Comparison of ENCODE assay signal across 12 cellular contexts in genomic region chr2:43100362-43100882, GRCh38.
DNase-seq lines count a peak whose midpoint lies in the region; ATAC-seq and FAIRE-seq lines count a peak whose summit lies in the region.
"Had no signal": no experiment of that assay in that cellular context is flagged by ENCODE, and none has a peak within 500 bp of the region (broad histone marks: within the 10 kb centered on the region; RNA-seq: fewer than 3 reads in every experiment).

No MANE protein-coding gene starts in this region.

- H3K27ac ChIP-seq in cingulate gyrus (ENCODE audit: low read depth, low read length) (peak overlapping the region; percentile 100), temporal lobe (ENCODE audit: low read depth, low read length) (peak overlapping the region; percentile 70), small intestine (ENCODE audit: low read depth in 1 of 2, low read length in 1 of 2) (peak overlapping the region in 1 of 2 donors; percentile 68)

- H3K4me1 ChIP-seq in mucosa of stomach (ENCODE audit: control insufficient read depth, insufficient read depth, low read length) (peaks cover 11% of the 10 kb centered on the region), small intestine (ENCODE audit: control insufficient read depth in 2 of 2, insufficient read depth in 1 of 2, low read depth in 1 of 2, low read length in 1 of 2) (peaks cover 0 to 3% of the 10 kb centered on the region in 2 donors)

- no peak for ATAC-seq in HG03025 (IDR thresholded peaks at IDR 0.05; ENCODE audit: low FRiP score, unreplicated experiment)
- ATAC-seq: activated CD8-positive, alpha-beta T cell treated with anti-CD3 and anti-CD28 coated beads for 36 hours had no signal

- WGBS in small intestine, 3 donors: 57 to 69% (median 62%) methylated on average over 11 to 21 of the region's 21 CpGs

- no peak for FAIRE-seq in small intestine (lab: Jason Lieb, UNC)
- FAIRE-seq: keratinocyte had no signal

- H3K9ac ChIP-seq in mucosa of stomach (ENCODE audit: low read length): peak overlapping the region; percentile 68

- H3K9me3 ChIP-seq in mucosa of stomach (ENCODE audit: control insufficient read depth, low read length) (no peaks in the 10 kb centered on the region), small intestine (ENCODE audit: control insufficient read depth, low read depth) (no peaks in the 10 kb centered on the region)

- H3K36me3 ChIP-seq in mucosa of stomach (ENCODE audit: control insufficient read depth, insufficient read depth, low read length): no peaks in the 10 kb centered on the region
- no peaks in the 10 kb centered on the region for H3K36me3 ChIP-seq in small intestine (ENCODE audit: control insufficient read depth in 2 of 2, insufficient read depth in 2 of 2, low read length in 2 of 2)

- DNase-seq in NCI-H69 (lab: John Stamatoyannopoulos, UW) (peak; percentile 24), small intestine (no peak), GM03348 (ENCODE audit: low spot score) (no peak)
- DNase-seq: activated CD8-positive, alpha-beta T cell treated with anti-CD3 and anti-CD28 coated beads for 36 hours; activated naive CD8-positive, alpha-beta T cell treated with anti-CD3 and anti-CD28 coated beads, Interleukin-2, amount 10 ng/mL, durations not matched to agents 7 days and 5 days; DMS 273 treated with DMSO at 0.1 percent for 48 hours; NCI-H226 had no signal

- H3K27me3 ChIP-seq in mucosa of stomach (ENCODE audit: control insufficient read depth, insufficient read depth, low read length) (no peaks in the 10 kb centered on the region), small intestine (ENCODE audit: control insufficient read depth in 2 of 2, insufficient read depth in 2 of 2, low read length in 2 of 2) (no peaks in the 10 kb centered on the region)

- no peak overlapping the region for H3K4me3 ChIP-seq in mucosa of stomach (ENCODE audit: low read length)
- peak overlapping the region in 1 of 2 donors; percentile 28 for H3K4me3 ChIP-seq in small intestine (ENCODE audit: low read depth in 1 of 2, low read length in 2 of 2)
